In the genomic region with DNA sequence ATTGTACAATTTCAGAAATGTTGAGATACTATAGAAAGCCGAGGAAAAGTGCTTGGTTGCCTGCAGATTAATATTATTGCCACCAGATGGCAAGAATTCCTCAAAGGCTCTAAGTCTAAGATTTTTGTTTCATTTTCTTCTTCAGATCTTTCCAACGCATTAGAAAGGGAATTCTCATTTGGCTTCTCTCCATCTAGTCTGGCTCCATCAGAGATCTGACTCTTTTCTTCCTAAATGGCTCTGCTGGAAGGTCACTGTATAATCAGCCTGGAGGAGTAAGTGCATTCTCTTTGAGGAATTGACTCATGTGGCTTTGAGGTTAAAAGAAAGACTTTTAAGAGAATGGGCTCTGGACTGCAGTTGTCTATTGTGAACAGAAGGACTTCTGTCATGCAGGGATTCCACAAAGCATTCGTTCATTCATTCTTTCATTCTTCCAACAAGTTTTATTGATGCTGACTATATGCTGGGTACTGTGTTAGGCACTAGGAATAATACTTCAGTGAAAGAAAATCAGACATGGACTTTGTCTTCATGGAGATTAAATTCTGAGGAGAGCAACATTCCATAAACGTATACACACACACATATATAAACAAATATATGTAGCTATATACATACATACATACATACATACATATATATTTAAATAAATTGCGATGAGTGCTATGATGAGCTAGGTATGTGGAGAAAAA, we compare ENCODE assay signal across 8 cellular contexts. TPM values are rescaled to one million over a fixed set of nuclear protein-coding genes. Genes with fewer than 3 reads are reported as not detected.
DNase-seq lines count a peak whose midpoint lies in the region; ATAC-seq and TF ChIP-seq lines count a peak whose summit lies in the region.

No MANE protein-coding gene starts in this region.

- peaks cover 0 to 4% (median 0%) of the 10 kb centered on the region in 3 donors for H3K9me3 Mint-ChIP-seq in T-cell
- H3K9me3 Mint-ChIP-seq in osteocyte (ENCODE audit: unreplicated experiment): no peaks in the 10 kb centered on the region

- CTCF ChIA-PET in T-cell (lab: Charles Lee): interaction anchor here in 1 of 2 donors (0.5 kb wide), 1 partner anchor 103 kb away, joined by 4 read pairs; no protein-coding TSS in a partner anchor

- H3K27me3 Mint-ChIP-seq in T-cell: peaks cover 32 to 36% of the 10 kb centered on the region in 2 donors
- H3K27me3 Mint-ChIP-seq in osteocyte (ENCODE audit: unreplicated experiment): peaks cover 35% of the 10 kb centered on the region

- ATAC-seq in HG02610 (IDR thresholded peaks at IDR 0.05; ENCODE audit: unreplicated experiment) (peak; percentile 43), T-cell (replicated peaks in 1 of 4) (peak in 1 of 4 experiments; percentile 29), GM19035 (IDR thresholded peaks at IDR 0.05; ENCODE audit: unreplicated experiment) (no peak)

- peak; percentile 59 for TF ChIP-seq CTCF in fibroblast of pulmonary artery (IDR thresholded peaks at IDR 0.05; ENCODE audit: low read length, missing control alignments)
- peak; percentile 68 for TF ChIP-seq CTCF in osteocyte (IDR thresholded peaks at IDR 0.05)

- POLR2A ChIA-PET in T-cell (lab: Charles Lee): no interaction called here

- H3K4me1 Mint-ChIP-seq in T-cell (peaks cover 5 to 12% (median 7%) of the 10 kb centered on the region in 3 donors), osteocyte (ENCODE audit: unreplicated experiment) (no peaks in the 10 kb centered on the region)

- H3K4me3 Mint-ChIP-seq in T-cell (peak overlapping the region in 2 of 3 donors; percentile 11 to 55), osteocyte (ENCODE audit: unreplicated experiment) (peak overlapping the region; percentile 61)

- H3K27ac Mint-ChIP-seq in T-cell: no peak overlapping the region
- no peak overlapping the region for H3K27ac Mint-ChIP-seq in osteocyte (ENCODE audit: unreplicated experiment)

- DNase-seq in D341Med (ENCODE audit: low spot score) (peak; percentile 33), T-cell (peak in 1 of 34 experiments; percentile 2), fibroblast of pulmonary artery (ENCODE audit: low read depth) (peak; percentile 67), osteocyte (ENCODE audit: extremely low spot score, unreplicated experiment) (no peak), DMS153 treated with DMSO at 0.1 percent for 48 hours (lab: John Stamatoyannopoulos, UW; ENCODE audit: unreplicated experiment) (no peak)
- DNase-seq in activated CD4-positive, CD25-positive, alpha-beta regulatory T cell treated with anti-CD3 and anti-CD28 coated beads, Interleukin-2, amount 50 U/mL, for 72 hours: no peak

- H3K4me3 ChIP-seq in fibroblast of pulmonary artery (replicated peaks; ENCODE audit: low read depth, low read length): peak overlapping the region; percentile 9

- no peaks in the 10 kb centered on the region for H3K36me3 Mint-ChIP-seq in T-cell
- H3K36me3 Mint-ChIP-seq in osteocyte (ENCODE audit: unreplicated experiment): no peaks in the 10 kb centered on the region

RNA-seq across cellular contexts. Expression of a gene that starts 55.3 kb away (rescaled TPM):
- total RNA-seq in T-cell (not detected), osteocyte (not detected in 2 replicates)

Comparison
In these comparisons a context has a peak if more than half of its experiments do, and no peak if none do; other contexts are left out.
1. DNase-seq: peak in D341Med (single experiment) and fibroblast of pulmonary artery (single experiment); none in osteocyte (single experiment), DMS153 treated with DMSO at 0.1 percent for 48 hours (single experiment) and activated CD4-positive, CD25-positive, alpha-beta regulatory T cell treated with anti-CD3 and anti-CD28 coated beads, Interleukin-2, amount 50 U/mL, for 72 hours (single experiment).